ENCODE assay signal across 14 cellular contexts in genomic region chr1:230574502-230574901, GRCh38.
DNase-seq lines count a peak whose midpoint lies in the region; ATAC-seq, FAIRE-seq and TF ChIP-seq lines count a peak whose summit lies in the region.
"Had no signal": no experiment of that assay in that cellular context is flagged by ENCODE, and none has a peak within 500 bp of the region (broad histone marks: within the 10 kb centered on the region; RNA-seq: fewer than 3 reads in every experiment).

No MANE protein-coding gene starts in this region.

- H3K27me3 ChIP-seq in IMR-90 (ENCODE audit: control insufficient read depth, insufficient read depth, low read length) (no peaks in the 10 kb centered on the region), esophagus muscularis mucosa (peaks cover 0 to 6% (median 0%) of the 10 kb centered on the region in 4 donors)
- H3K27me3 ChIP-seq: BLaER1 had no signal

- peak overlapping the region; percentile 48 for H2AFZ ChIP-seq in IMR-90 (replicated peaks; ENCODE audit: low read length, poor library complexity)

- in situ Hi-C loops in IMR-90 (cut with MboI; ENCODE audit: low sequenced_read_pairs): no loop called here

- H3K4me3 Mint-ChIP-seq in activated naive CD8-positive, alpha-beta T cell treated with anti-CD3 and anti-CD28 coated beads, Interleukin-2, amount 10 ng/mL, durations not matched to agents 7 days and 5 days: no peak overlapping the region
- no peak overlapping the region for H3K4me3 Mint-ChIP-seq in activated naive CD8-positive, alpha-beta T cell treated with anti-CD3 and anti-CD28 coated beads, Interleukin-2, amount 50 U/mL, for 24 hours
- H3K4me3 Mint-ChIP-seq: CD4-positive, CD25-positive, alpha-beta regulatory T cell had no signal

- TF ChIP-seq EP300 in esophagus muscularis mucosa (IDR thresholded peaks at IDR 0.05): no peak

- H3K56ac ChIP-seq in IMR-90 (ENCODE audit: extremely low read depth, insufficient read depth, low read length): no peak overlapping the region

- no peak overlapping the region for H3K4me3 ChIP-seq in IMR-90 (ENCODE audit: insufficient read depth, low read depth, low read length)
- H3K4me3 ChIP-seq in esophagus muscularis mucosa: no peak overlapping the region
- H3K4me3 ChIP-seq: BLaER1 had no signal

- H3K9me3 ChIP-seq in IMR-90 (ENCODE audit: control insufficient read depth, insufficient read depth, low read length) (no peaks in the 10 kb centered on the region), esophagus muscularis mucosa (no peaks in the 10 kb centered on the region)
- H3K9me3 ChIP-seq: BLaER1 had no signal

- no peaks in the 10 kb centered on the region for H3K9me1 ChIP-seq in IMR-90 (ENCODE audit: insufficient read depth, low read length)

- H3K27ac ChIP-seq in IMR-90 (ENCODE audit: insufficient read depth, low read length): no peak overlapping the region
- H3K27ac ChIP-seq in esophagus muscularis mucosa (replicated peaks in 1 of 4): no peak overlapping the region
- H3K27ac ChIP-seq: 22Rv1, BLaER1 had no signal

- TF ChIP-seq RAD21 in IMR-90 (IDR thresholded peaks at IDR 0.05; ENCODE audit: low read length): no peak

- peak overlapping the region; percentile 83 for H2BK5ac ChIP-seq in IMR-90 (ENCODE audit: low read depth, low read length, poor library complexity, severe bottlenecking)

- no TSS peak for BruUV-seq in IMR-90 (replicated peaks; lab: Mats Ljungman, UMichigan)

- no peak overlapping the region for H3K23ac ChIP-seq in IMR-90 (ENCODE audit: low read depth, low read length)

- H3K79me1 ChIP-seq in IMR-90 (ENCODE audit: low read depth in 1 of 2, low read length in 2 of 2): no peaks in the 10 kb centered on the region

- no peak overlapping the region for H3K18ac ChIP-seq in IMR-90 (ENCODE audit: low read depth, low read length)

- dilution Hi-C loops in IMR-90 (cut with HindIII; ENCODE audit: low sequenced_read_pairs, unreplicated experiment): no loop called here

- no peak for DNase-seq in activated naive CD8-positive, alpha-beta T cell treated with anti-CD3 and anti-CD28 coated beads, Interleukin-2, amount 10 ng/mL, durations not matched to agents 7 days and 5 days
- DNase-seq in activated naive CD8-positive, alpha-beta T cell treated with anti-CD3 and anti-CD28 coated beads, Interleukin-2, amount 50 U/mL, for 24 hours: no peak
- DNase-seq in IMR-90: no peak
- peak; percentile 80 for DNase-seq in esophagus muscularis mucosa (ENCODE audit: extremely low spot score)
- no peak for DNase-seq in urothelium cell line (ENCODE audit: low spot score)
- no peak for DNase-seq in stimulated activated CD4-positive, alpha-beta T cell treated with anti-CD3 and anti-CD28 coated beads, Interleukin-2, amount 100 ng/mL, for 48 hours
- DNase-seq in activated CD4-positive, alpha-beta T cell treated with anti-CD3 and anti-CD28 coated beads, Interleukin-2, amount 50 U/mL, for 4 hours: no peak
- DNase-seq in NCI-H510A (lab: John Stamatoyannopoulos, UW): no peak
- DNase-seq: CD4-positive, CD25-positive, alpha-beta regulatory T cell; DMS79; HCEC 1CT had no signal

- CTCF ChIA-PET in IMR-90 (lab: Yijun Ruan, JAX): no interaction called here

- no peak overlapping the region for H2BK120ac ChIP-seq in IMR-90 (ENCODE audit: low read depth, low read length)

- TF ChIP-seq POLR2A in IMR-90 (IDR thresholded peaks at IDR 0.05; ENCODE audit: low read depth, low read length): no peak
- TF ChIP-seq POLR2A in esophagus muscularis mucosa (IDR thresholded peaks at IDR 0.05; ENCODE audit: low read depth): no peak

- H3K4me2 ChIP-seq in IMR-90 (ENCODE audit: low read depth, low read length): no peak overlapping the region
- H3K4me2 ChIP-seq: BLaER1 had no signal

- H4K5ac ChIP-seq in IMR-90 (ENCODE audit: low read depth, low read length): no peak overlapping the region

- H3K4me1 ChIP-seq in IMR-90 (ENCODE audit: control insufficient read depth, insufficient read depth, low read length) (no peaks in the 10 kb centered on the region), esophagus muscularis mucosa (no peaks in the 10 kb centered on the region)
- H3K4me1 ChIP-seq: BLaER1 had no signal

- H3K27me3 Mint-ChIP-seq in activated naive CD8-positive, alpha-beta T cell treated with anti-CD3 and anti-CD28 coated beads, Interleukin-2, amount 10 ng/mL, durations not matched to agents 7 days and 5 days: peaks cover 15% of the 10 kb centered on the region
- H3K27me3 Mint-ChIP-seq in activated naive CD8-positive, alpha-beta T cell treated with anti-CD3 and anti-CD28 coated beads, Interleukin-2, amount 50 U/mL, for 24 hours: peaks cover 28% of the 10 kb centered on the region

- H4K91ac ChIP-seq in IMR-90 (ENCODE audit: insufficient read depth, low read depth, low read length): no peak overlapping the region

- peak overlapping the region; percentile 26 for H2AK9ac ChIP-seq in IMR-90 (replicated peaks; ENCODE audit: low read depth, low read length, poor library complexity)

- no peak overlapping the region for H4K8ac ChIP-seq in IMR-90 (ENCODE audit: low read depth in 2 of 2, low read length in 2 of 2)

- no peak overlapping the region for H3K14ac ChIP-seq in IMR-90 (replicated peaks; ENCODE audit: low read depth, low read length)

- H2BK20ac ChIP-seq in IMR-90 (ENCODE audit: low read depth, low read length): no peak overlapping the region

- H3K36me3 Mint-ChIP-seq in activated naive CD8-positive, alpha-beta T cell treated with anti-CD3 and anti-CD28 coated beads, Interleukin-2, amount 10 ng/mL, durations not matched to agents 7 days and 5 days: no peaks in the 10 kb centered on the region
- no peaks in the 10 kb centered on the region for H3K36me3 Mint-ChIP-seq in activated naive CD8-positive, alpha-beta T cell treated with anti-CD3 and anti-CD28 coated beads, Interleukin-2, amount 50 U/mL, for 24 hours (ENCODE audit: low read depth)
- H3K36me3 Mint-ChIP-seq: CD4-positive, CD25-positive, alpha-beta regulatory T cell had no signal

- H4K20me1 ChIP-seq in IMR-90 (ENCODE audit: insufficient read depth, low read length): no peaks in the 10 kb centered on the region
- H4K20me1 ChIP-seq: BLaER1 had no signal

- intact Hi-C loops in IMR-90 (cut with micrococcal nuclease) (no loop called here), esophagus muscularis mucosa (cut with DNase I) (no loop called here)

- peak; percentile 75 for FAIRE-seq in urothelium cell line (lab: Jason Lieb, UNC)
- FAIRE-seq: G401.6 had no signal

- peak overlapping the region; percentile 1 for H3K27ac Mint-ChIP-seq in activated naive CD8-positive, alpha-beta T cell treated with anti-CD3 and anti-CD28 coated beads, Interleukin-2, amount 10 ng/mL, durations not matched to agents 7 days and 5 days
- no peak overlapping the region for H3K27ac Mint-ChIP-seq in activated naive CD8-positive, alpha-beta T cell treated with anti-CD3 and anti-CD28 coated beads, Interleukin-2, amount 50 U/mL, for 24 hours
- H3K27ac Mint-ChIP-seq: CD4-positive, CD25-positive, alpha-beta regulatory T cell had no signal

- H3K9ac ChIP-seq in IMR-90 (ENCODE audit: low read depth, low read length): no peak overlapping the region
- H3K9ac ChIP-seq: BLaER1 had no signal

- no peak for ATAC-seq in activated naive CD8-positive, alpha-beta T cell treated with anti-CD3 and anti-CD28 coated beads, Interleukin-2, amount 10 ng/mL, durations not matched to agents 7 days and 5 days (ENCODE audit: low read depth)
- no peak for ATAC-seq in activated naive CD8-positive, alpha-beta T cell treated with anti-CD3 and anti-CD28 coated beads, Interleukin-2, amount 50 U/mL, for 24 hours
- ATAC-seq in IMR-90 (ENCODE audit: low read depth): no peak

- no peak overlapping the region for H3K4ac ChIP-seq in IMR-90 (ENCODE audit: low read depth, low read length)

- POLR2A ChIA-PET in activated naive CD8-positive, alpha-beta T cell treated with anti-CD3 and anti-CD28 coated beads, Interleukin-2, amount 10 ng/mL, durations not matched to agents 7 days and 5 days (lab: Charles Lee): no interaction called here
- POLR2A ChIA-PET in IMR-90 (lab: Charles Lee; ENCODE audit: unreplicated experiment): no interaction called here

- no peak overlapping the region for H2BK15ac ChIP-seq in IMR-90 (ENCODE audit: low read depth, low read length)

- H3K36me3 ChIP-seq in IMR-90 (ENCODE audit: control insufficient read depth, insufficient read depth, low read length) (no peaks in the 10 kb centered on the region), esophagus muscularis mucosa (no peaks in the 10 kb centered on the region)
- H3K36me3 ChIP-seq: BLaER1 had no signal

- TF ChIP-seq CTCF in IMR-90 (conservative IDR thresholded peaks at IDR 0.05; ENCODE audit: low read depth, low read length) (no peak), esophagus muscularis mucosa (IDR thresholded peaks at IDR 0.05) (no peak)

- 41% methylated on average over 2 of the region's 3 CpGs; no CpG with 5 or more reads in 1 of the 2 experiments for WGBS in IMR-90 (ENCODE audit: extremely low coverage in 2 of 2, insufficient read length in 1 of 2), 2 experiments
- 88% methylated on average over 3 of the region's 3 CpGs for WGBS in esophagus muscularis mucosa

- no peak overlapping the region for H2AK5ac ChIP-seq in IMR-90 (ENCODE audit: low read depth, low read length)

- H3K4me1 Mint-ChIP-seq in activated naive CD8-positive, alpha-beta T cell treated with anti-CD3 and anti-CD28 coated beads, Interleukin-2, amount 10 ng/mL, durations not matched to agents 7 days and 5 days: no peaks in the 10 kb centered on the region
- H3K4me1 Mint-ChIP-seq in activated naive CD8-positive, alpha-beta T cell treated with anti-CD3 and anti-CD28 coated beads, Interleukin-2, amount 50 U/mL, for 24 hours: no peaks in the 10 kb centered on the region

- no peaks in the 10 kb centered on the region for H3K9me3 Mint-ChIP-seq in activated naive CD8-positive, alpha-beta T cell treated with anti-CD3 and anti-CD28 coated beads, Interleukin-2, amount 10 ng/mL, durations not matched to agents 7 days and 5 days
- H3K9me3 Mint-ChIP-seq in activated naive CD8-positive, alpha-beta T cell treated with anti-CD3 and anti-CD28 coated beads, Interleukin-2, amount 50 U/mL, for 24 hours: no peaks in the 10 kb centered on the region
- H3K9me3 Mint-ChIP-seq: CD4-positive, CD25-positive, alpha-beta regulatory T cell had no signal

TF ChIP-seq in IMR-90, 13 proteins besides CTCF, POLR2A, EP300 and RAD21 (continues in another document):
- no peak for TF ChIP-seq MAZ (IDR thresholded peaks at IDR 0.05; ENCODE audit: borderline replicate concordance, low read depth, low read length)
- TF ChIP-seq ELK1 (IDR thresholded peaks at IDR 0.05; ENCODE audit: borderline replicate concordance, low read depth, low read length): no peak
- TF ChIP-seq BHLHE40 (IDR thresholded peaks at IDR 0.05; ENCODE audit: low read depth, low read length): no peak
- no peak for TF ChIP-seq FOS (IDR thresholded peaks at IDR 0.05; ENCODE audit: low read depth, low read length)
- no peak for TF ChIP-seq MAFK (IDR thresholded peaks at IDR 0.05; ENCODE audit: low read depth, low read length)
